13 cellular contexts compared by ENCODE assay signal in genomic region chr2:66508358-66509071, GRCh38.
DNase-seq lines count a peak whose midpoint lies in the region; ATAC-seq, FAIRE-seq and TF ChIP-seq lines count a peak whose summit lies in the region.
"Had no signal": no experiment of that assay in that cellular context is flagged by ENCODE, and none has a peak within 500 bp of the region (broad histone marks: within the 10 kb centered on the region; RNA-seq: fewer than 3 reads in every experiment).

No MANE protein-coding gene starts in this region.

- no peaks in the 10 kb centered on the region for H3K79me1 ChIP-seq in H1 (ENCODE audit: low read depth, low read length)

- H4K20me1 ChIP-seq in H1 (replicated peaks in 1 of 2; ENCODE audit: control insufficient read depth in 1 of 2, insufficient read depth in 2 of 2, low read length in 2 of 2) (no peaks in the 10 kb centered on the region), PC-3 (ENCODE audit: low read length) (no peaks in the 10 kb centered on the region)

- no peak for TF ChIP-seq POLR2A in H1 (IDR thresholded peaks at IDR 0.05; ENCODE audit: control extremely low read depth in 1 of 2, low read depth in 2 of 2, low read length in 2 of 2)

- peak overlapping the region; percentile 99 for H3K27ac ChIP-seq in cardiac muscle cell
- H3K27ac ChIP-seq in H1 (ENCODE audit: low read depth, low read length), result no peak overlapping the region
- H3K27ac ChIP-seq in mesodermal cell (ENCODE audit: low read depth, low read length, severe bottlenecking), result peak overlapping the region; percentile 84
- H3K27ac ChIP-seq in PC-3 (ENCODE audit: low read length), result no peak overlapping the region
- H3K27ac ChIP-seq: A549, WERI-Rb-1 had no signal

- no peak overlapping the region for H3K56ac ChIP-seq in H1 (replicated peaks; ENCODE audit: insufficient read length, low read depth, low read length)

- H3K4me2 ChIP-seq in H1 (ENCODE audit: insufficient read depth in 1 of 2, low read depth in 2 of 2, low read length in 2 of 2), result peak overlapping the region; percentile 48 to 52
- H3K4me2 ChIP-seq in PC-3 (ENCODE audit: low read length), result no peak overlapping the region
- H3K4me2 ChIP-seq: A549 had no signal

- DNase-seq in cardiac muscle cell (ENCODE audit: low read depth in 1 of 2, low spot score in 1 of 2), result no peak
- DNase-seq in Right ventricle myocardium inferior (ENCODE audit: missing footprints), result no peak
- no peak for DNase-seq in H1 (ENCODE audit: low read depth in 1 of 2, low spot score in 2 of 2)
- no peak for DNase-seq in HK-2 (ENCODE audit: unreplicated experiment)
- no peak for DNase-seq in PC-3
- DNase-seq in left lobe of liver (ENCODE audit: low spot score), result no peak
- DNase-seq in activated CD8-positive, alpha-beta memory T cell treated with anti-CD3 and anti-CD28 coated beads, Interleukin-2, amount 50 U/mL, for 4 hours, result no peak
- DNase-seq: NCI-H1092 treated with DMSO at 0.1 percent for 48 hours, WERI-Rb-1 had no signal

- no peak for TF ChIP-seq EP300 in H1 (IDR thresholded peaks at IDR 0.05; ENCODE audit: borderline replicate concordance in 1 of 2, low read depth in 2 of 2, low read length in 2 of 2)

- no peak overlapping the region for H2BK120ac ChIP-seq in H1 (replicated peaks; ENCODE audit: low read depth, low read length)

- no peak overlapping the region for H2AFZ ChIP-seq in H1 (ENCODE audit: low read length)
- H2AFZ ChIP-seq in PC-3 (ENCODE audit: low read length), result no peak overlapping the region

- no peaks in the 10 kb centered on the region for H3K9me2 ChIP-seq in PC-3 (replicated peaks; ENCODE audit: low read length)

- H3K79me2 ChIP-seq in H1 (ENCODE audit: control insufficient read depth in 1 of 2, insufficient read depth in 2 of 2, low read length in 2 of 2), result no peaks in the 10 kb centered on the region
- no peaks in the 10 kb centered on the region for H3K79me2 ChIP-seq in PC-3 (ENCODE audit: low read length)

- no peak overlapping the region for H3K4ac ChIP-seq in H1 (replicated peaks; ENCODE audit: insufficient read length, low read depth, low read length)

- 0 out of 2 replicates have a peak overlapping the region, but pooled peaks have one; percentile 22 for H2BK5ac ChIP-seq in H1 (ENCODE audit: low read depth, low read length)

- H3K4me3 ChIP-seq in cardiac muscle cell (no peak overlapping the region), H1 (ENCODE audit: extremely low read depth in 1 of 4, insufficient read depth in 2 of 4, low read depth in 3 of 4, low read length in 4 of 4) (peak overlapping the region in 1 of 4 experiments; percentile 37; a peak in 4 of 8 replicates), mesodermal cell (ENCODE audit: extremely low read depth, insufficient read depth, low read length, poor library complexity, severe bottlenecking) (no peak overlapping the region), PC-3 (ENCODE audit: low read length) (no peak overlapping the region)
- H3K4me3 ChIP-seq: A549 had no signal

- peaks cover 16% of the 10 kb centered on the region for H3K36me3 ChIP-seq in cardiac muscle cell
- H3K36me3 ChIP-seq in H1 (ENCODE audit: control insufficient read depth in 2 of 4, insufficient read depth in 4 of 4, low read length in 3 of 4), result no peaks in the 10 kb centered on the region
- H3K36me3 ChIP-seq in mesodermal cell (ENCODE audit: control insufficient read depth, insufficient read depth, low read length), result no peaks in the 10 kb centered on the region
- H3K36me3 ChIP-seq in PC-3 (ENCODE audit: low read depth, low read length), result no peaks in the 10 kb centered on the region
- H3K36me3 ChIP-seq: WERI-Rb-1 had no signal

- H3K9me3 ChIP-seq in cardiac muscle cell (ENCODE audit: low read depth), result no peaks in the 10 kb centered on the region
- no peaks in the 10 kb centered on the region for H3K9me3 ChIP-seq in H1 (ENCODE audit: insufficient read depth in 2 of 2, low read depth in 1 of 2, low read length in 1 of 2)
- H3K9me3 ChIP-seq in mesodermal cell (ENCODE audit: control insufficient read depth, low read length), result no peaks in the 10 kb centered on the region
- H3K9me3 ChIP-seq in PC-3 (ENCODE audit: low read length), result no peaks in the 10 kb centered on the region
- H3K9me3 ChIP-seq: A549 had no signal

- CTCF ChIA-PET in H1 (lab: Charles Lee; ENCODE audit: partially characterized antibody), result interaction anchor here (1.0 to 1.7 kb wide), 3 partner anchors 9 to 70 kb away, joined by 3 to 4 read pairs (median 3); no protein-coding TSS in a partner anchor
- CTCF ChIA-PET in PC-3 (lab: Charles Lee), result no interaction called here

- no peak overlapping the region for H3K14ac ChIP-seq in H1 (ENCODE audit: insufficient read length)

- H2BK15ac ChIP-seq in H1 (ENCODE audit: low read length), result peak overlapping the region; percentile 12; the same call in 1 of the 2 replicates

- no peak overlapping the region for H4K5ac ChIP-seq in H1 (ENCODE audit: insufficient read length, low read depth, low read length)

- BruUV-seq in PC-3 (replicated peaks; lab: Mats Ljungman, UMichigan), result no TSS peak

- WGBS in H1 (ENCODE audit: extremely low coverage in 1 of 2, insufficient coverage in 1 of 2, insufficient read length in 1 of 2, insufficient replicate concordance in 2 of 2, low coverage in 1 of 2, low lambda C conversion rate in 2 of 2, missing lambda C conversion rate in 1 of 2), 2 experiments, result 51% methylated on average over 19 of the region's 20 CpGs; no CpG with 5 or more reads in 1 of the 2 experiments
- whole genome bisulfite sequencing in mesodermal cell (ENCODE audit: insufficient coverage in 2 of 2), 2 experiments, result 62 to 63% methylated on average over 14 to 17 of the region's 20 CpGs

- H3K4me1 ChIP-seq in cardiac muscle cell (ENCODE audit: low read depth), result peaks cover 59% of the 10 kb centered on the region
- peaks cover 4 to 18% (median 13%) of the 10 kb centered on the region in 4 experiments; a peak in 6 of 7 replicates for H3K4me1 ChIP-seq in H1 (replicated peaks in 1 of 4; ENCODE audit: control insufficient read depth in 3 of 4, insufficient read depth in 4 of 4, low read length in 3 of 4)
- peaks cover 35% of the 10 kb centered on the region for H3K4me1 ChIP-seq in mesodermal cell (ENCODE audit: control insufficient read depth, insufficient read depth, low read length, poor library complexity, severe bottlenecking)
- peaks cover 9% of the 10 kb centered on the region for H3K4me1 ChIP-seq in PC-3 (ENCODE audit: insufficient read depth, low read length)
- H3K4me1 ChIP-seq: A549 had no signal

- H2BK20ac ChIP-seq in H1 (ENCODE audit: low read length), result 0 out of 2 replicates have a peak overlapping the region, but pooled peaks have one; percentile 21

- no peak overlapping the region for H2BK12ac ChIP-seq in H1 (ENCODE audit: low read depth, low read length)

- no peaks in the 10 kb centered on the region for H3F3A ChIP-seq in PC-3 (ENCODE audit: low read length, unreplicated experiment)

- H3K18ac ChIP-seq in H1 (ENCODE audit: extremely low read depth, low read length), result peak overlapping the region; percentile 56

- POLR2A ChIA-PET in H1 (lab: Charles Lee; ENCODE audit: partially characterized antibody) (interaction anchor here (0.9 to 1.1 kb wide), 3 partner anchors 10 to 62 kb away, joined by 3 read pairs; no protein-coding TSS in a partner anchor), PC-3 (lab: Charles Lee; ENCODE audit: unreplicated experiment) (no interaction called here)

- H3K9ac ChIP-seq in H1 (replicated peaks in 1 of 4; ENCODE audit: extremely low read depth in 1 of 4, low read depth in 3 of 4, low read length in 3 of 4) (peak overlapping the region in 1 of 4 experiments; percentile 34; a peak in 1 of 7 replicates), PC-3 (ENCODE audit: low read length) (no peak overlapping the region)

- no peak overlapping the region for H3K23ac ChIP-seq in H1 (ENCODE audit: insufficient read length)

- H4K91ac ChIP-seq in H1 (replicated peaks; ENCODE audit: insufficient read length, low read length), result no peak overlapping the region

- no peak for FAIRE-seq in H1 (lab: Jason Lieb, UNC)
- FAIRE-seq: A549, RCC 7860 had no signal

- TF ChIP-seq RAD21 in H1 (IDR thresholded peaks at IDR 0.05 in 1 of 2, conservative IDR thresholded peaks at IDR 0.05 in 1 of 2; ENCODE audit: low read depth in 2 of 2, low read length in 2 of 2), result no peak

- no peak overlapping the region for H4K8ac ChIP-seq in H1 (ENCODE audit: extremely low read depth, insufficient read depth, low read length)

- no peak overlapping the region for H2AK5ac ChIP-seq in H1 (ENCODE audit: low read depth, low read length)

- ATAC-seq in Right ventricle myocardium inferior (no peak), PC-3 (no peak), left lobe of liver (no peak)
- ATAC-seq: A549; activated T-helper 17 cell treated with anti-CD3 and anti-CD28 coated beads, Interleukin-2, amount 50 U/mL, for 72 hours had no signal

- TF ChIP-seq CTCF in cardiac muscle cell (IDR thresholded peaks at IDR 0.05; ENCODE audit: low read depth, low read length) (no peak), H1 (IDR thresholded peaks at IDR 0.05; ENCODE audit: control extremely low read depth in 1 of 3, insufficient read depth in 1 of 3, low read depth in 1 of 3, low read length in 3 of 3) (no peak), PC-3 (conservative IDR thresholded peaks at IDR 0.05; ENCODE audit: low read depth, low read length) (no peak)

- H3K27me3 ChIP-seq in cardiac muscle cell (no peaks in the 10 kb centered on the region), H1 (replicated peaks in 1 of 4; ENCODE audit: control insufficient read depth in 3 of 4, extremely low read depth in 1 of 4, insufficient read depth in 3 of 4, low read length in 3 of 4) (no peaks in the 10 kb centered on the region), PC-3 (ENCODE audit: low read length) (no peaks in the 10 kb centered on the region)

- H3K23me2 ChIP-seq in H1 (ENCODE audit: low read depth, low read length), result no peaks in the 10 kb centered on the region

- intact Hi-C loops in Right ventricle myocardium inferior (cut with DNase I), result no loop called here
- intact Hi-C loops in PC-3 (cut with micrococcal nuclease), result no loop called here

TF ChIP-seq in H1, 55 proteins besides CTCF, POLR2A, EP300 and RAD21 (continues in another document):
- no peak for TF ChIP-seq NANOG (IDR thresholded peaks at IDR 0.05; ENCODE audit: insufficient read depth, low read depth, low read length, poor library complexity, severe bottlenecking)
- TF ChIP-seq PHF8 (conservative IDR thresholded peaks at IDR 0.05; ENCODE audit: low read depth, low read length), result no peak
- no peak for TF ChIP-seq RFX5 (IDR thresholded peaks at IDR 0.05; ENCODE audit: borderline replicate concordance, low read depth, low read length)
- no peak for TF ChIP-seq E2F6 (IDR thresholded peaks at IDR 0.05)
- TF ChIP-seq KDM5A (IDR thresholded peaks at IDR 0.05; ENCODE audit: low read length), result no peak
- TF ChIP-seq CTBP2 (IDR thresholded peaks at IDR 0.05; ENCODE audit: borderline replicate concordance, insufficient read depth, insufficient read length, low read length), result no peak
- TF ChIP-seq CEBPB (IDR thresholded peaks at IDR 0.05; ENCODE audit: low read depth, low read length), result no peak

Comparison
In these comparisons a context has a peak if more than half of its experiments do, and no peak if none do; other contexts are left out.
1. H3K27ac ChIP-seq: peak in cardiac muscle cell (single experiment) and mesodermal cell (single experiment); none in H1 (single experiment) and PC-3 (single experiment).